ENCODE assay signal across 17 cellular contexts in genomic region chr1:158952416-158952815, GRCh38. TPM values are rescaled to one million over a fixed set of nuclear protein-coding genes. Genes with fewer than 3 reads are reported as not detected.
A peak's percentile ranks its signal among the peaks of the same experiment; 100 is the strongest.
DNase-seq lines count a peak whose midpoint lies in the region; ATAC-seq and TF ChIP-seq lines count a peak whose summit lies in the region.
"Had no signal": no experiment of that assay in that cellular context is flagged by ENCODE, and none has a peak within 500 bp of the region (broad histone marks: within the 10 kb centered on the region; RNA-seq: fewer than 3 reads in every experiment).

No MANE protein-coding gene starts in this region.

- H3K27me3 ChIP-seq in OCI-LY3 (ENCODE audit: low read depth, low read length) (no peaks in the 10 kb centered on the region), upper lobe of right lung (no peaks in the 10 kb centered on the region)
- H3K27me3 ChIP-seq: cardiac muscle cell had no signal

- H2AFZ ChIP-seq in OCI-LY3 (ENCODE audit: low read depth, low read length): peak overlapping the region; percentile 59

- peaks cover 2% of the 10 kb centered on the region for H3K4me1 Mint-ChIP-seq in activated CD4-positive, alpha-beta memory T cell treated with anti-CD3 and anti-CD28 coated beads, Interleukin-2, amount 10 ng/mL, durations not matched to agents 7 days and 5 days
- peaks cover 4% of the 10 kb centered on the region for H3K4me1 Mint-ChIP-seq in activated CD4-positive, alpha-beta memory T cell treated with anti-CD3 and anti-CD28 coated beads for 36 hours (ENCODE audit: low read depth)
- no peaks in the 10 kb centered on the region for H3K4me1 Mint-ChIP-seq in progenitor cell of endocrine pancreas (ENCODE audit: low read depth)
- H3K4me1 Mint-ChIP-seq: neural crest cell had no signal

- H3K4me3 Mint-ChIP-seq in activated CD4-positive, alpha-beta memory T cell treated with anti-CD3 and anti-CD28 coated beads, Interleukin-2, amount 10 ng/mL, durations not matched to agents 7 days and 5 days: no peak overlapping the region
- H3K4me3 Mint-ChIP-seq in activated CD4-positive, alpha-beta memory T cell treated with anti-CD3 and anti-CD28 coated beads for 36 hours: no peak overlapping the region
- no peak overlapping the region for H3K4me3 Mint-ChIP-seq in progenitor cell of endocrine pancreas (ENCODE audit: low read depth)
- H3K4me3 Mint-ChIP-seq: activated CD8-positive, alpha-beta T cell treated with anti-CD3 and anti-CD28 coated beads for 36 hours; neural crest cell; type B pancreatic cell had no signal

- TF ChIP-seq CTCF in OCI-LY3 (IDR thresholded peaks at IDR 0.05; ENCODE audit: low read depth, low read length): no peak
- TF ChIP-seq CTCF in upper lobe of right lung (IDR thresholded peaks at IDR 0.05): no peak
- no peak for TF ChIP-seq CTCF in progenitor cell of endocrine pancreas (IDR thresholded peaks at IDR 0.05; ENCODE audit: unreplicated experiment)

- intact Hi-C loops in activated CD4-positive, alpha-beta memory T cell treated with anti-CD3 and anti-CD28 coated beads for 36 hours (cut with micrococcal nuclease): no loop called here
- intact Hi-C loops in upper lobe of right lung (cut with DNase I): no loop called here

- H3K9me3 Mint-ChIP-seq in activated CD4-positive, alpha-beta memory T cell treated with anti-CD3 and anti-CD28 coated beads, Interleukin-2, amount 10 ng/mL, durations not matched to agents 7 days and 5 days: peaks cover 20% of the 10 kb centered on the region
- no peaks in the 10 kb centered on the region for H3K9me3 Mint-ChIP-seq in activated CD4-positive, alpha-beta memory T cell treated with anti-CD3 and anti-CD28 coated beads for 36 hours
- H3K9me3 Mint-ChIP-seq in progenitor cell of endocrine pancreas (ENCODE audit: low read depth): peaks cover 9% of the 10 kb centered on the region
- H3K9me3 Mint-ChIP-seq: activated CD8-positive, alpha-beta T cell treated with anti-CD3 and anti-CD28 coated beads for 36 hours; type B pancreatic cell had no signal

- H3K9me3 ChIP-seq in OCI-LY3 (ENCODE audit: insufficient read depth, low read length) (no peaks in the 10 kb centered on the region), upper lobe of right lung (no peaks in the 10 kb centered on the region)
- H3K9me3 ChIP-seq: SK-N-SH had no signal

- H3K27ac ChIP-seq in OCI-LY3 (ENCODE audit: low read length) (peak overlapping the region; percentile 83), upper lobe of right lung (no peak overlapping the region)
- H3K27ac ChIP-seq: cardiac muscle cell, KMS-11 had no signal

- H3K27ac Mint-ChIP-seq in activated CD4-positive, alpha-beta memory T cell treated with anti-CD3 and anti-CD28 coated beads, Interleukin-2, amount 10 ng/mL, durations not matched to agents 7 days and 5 days: peak overlapping the region; percentile 3
- no peak overlapping the region for H3K27ac Mint-ChIP-seq in activated CD4-positive, alpha-beta memory T cell treated with anti-CD3 and anti-CD28 coated beads for 36 hours
- no peak overlapping the region for H3K27ac Mint-ChIP-seq in progenitor cell of endocrine pancreas
- H3K27ac Mint-ChIP-seq: activated CD8-positive, alpha-beta T cell treated with anti-CD3 and anti-CD28 coated beads for 36 hours; type B pancreatic cell had no signal

- POLR2A ChIA-PET in activated CD4-positive, alpha-beta memory T cell treated with anti-CD3 and anti-CD28 coated beads, Interleukin-2, amount 10 ng/mL, durations not matched to agents 7 days and 5 days (lab: Charles Lee): no interaction called here
- POLR2A ChIA-PET in activated CD4-positive, alpha-beta memory T cell treated with anti-CD3 and anti-CD28 coated beads for 36 hours (lab: Charles Lee): no interaction called here

- no peak for DNase-seq in activated CD4-positive, alpha-beta memory T cell treated with anti-CD3 and anti-CD28 coated beads, Interleukin-2, amount 10 ng/mL, durations not matched to agents 7 days and 5 days
- no peak for DNase-seq in activated CD4-positive, alpha-beta memory T cell treated with anti-CD3 and anti-CD28 coated beads for 36 hours
- DNase-seq in upper lobe of right lung: no peak
- no peak for DNase-seq in dermis blood vessel endothelial cell
- no peak for DNase-seq in progenitor cell of endocrine pancreas (ENCODE audit: low spot score, unreplicated experiment)
- DNase-seq: activated CD8-positive, alpha-beta T cell treated with anti-CD3 and anti-CD28 coated beads for 36 hours; head of caudate nucleus; NCI-H446; SK-N-SH had no signal

- H3K36me3 Mint-ChIP-seq in activated CD4-positive, alpha-beta memory T cell treated with anti-CD3 and anti-CD28 coated beads, Interleukin-2, amount 10 ng/mL, durations not matched to agents 7 days and 5 days (ENCODE audit: low read depth): peaks cover 56% of the 10 kb centered on the region
- H3K36me3 Mint-ChIP-seq in activated CD4-positive, alpha-beta memory T cell treated with anti-CD3 and anti-CD28 coated beads for 36 hours: peaks cover 43% of the 10 kb centered on the region
- no peaks in the 10 kb centered on the region for H3K36me3 Mint-ChIP-seq in progenitor cell of endocrine pancreas (ENCODE audit: insufficient read depth)
- H3K36me3 Mint-ChIP-seq: type B pancreatic cell had no signal

- peak overlapping the region; percentile 87 for H3K4me2 ChIP-seq in OCI-LY3 (ENCODE audit: low read length)
- H3K4me2 ChIP-seq: KMS-11, SK-N-SH, smooth muscle cell had no signal

- H3K9ac ChIP-seq in OCI-LY3 (ENCODE audit: low read length): peak overlapping the region; percentile 61
- H3K9ac ChIP-seq: KMS-11, SK-N-SH had no signal

- H3K79me2 ChIP-seq in OCI-LY3 (ENCODE audit: low read length): no peaks in the 10 kb centered on the region

- CTCF ChIA-PET in activated CD4-positive, alpha-beta memory T cell treated with anti-CD3 and anti-CD28 coated beads, Interleukin-2, amount 10 ng/mL, durations not matched to agents 7 days and 5 days (lab: Charles Lee): no interaction called here
- CTCF ChIA-PET in activated CD4-positive, alpha-beta memory T cell treated with anti-CD3 and anti-CD28 coated beads for 36 hours (lab: Charles Lee): no interaction called here

- H4K20me1 ChIP-seq in OCI-LY3 (ENCODE audit: insufficient read depth, low read length): no peaks in the 10 kb centered on the region

- ATAC-seq in HG02943 (IDR thresholded peaks at IDR 0.05; ENCODE audit: low read depth, unreplicated experiment) (peak; percentile 83), upper lobe of right lung (peak; percentile 36), GM21529 (IDR thresholded peaks at IDR 0.05; ENCODE audit: unreplicated experiment) (no peak)
- ATAC-seq: activated CD8-positive, alpha-beta T cell treated with anti-CD3 and anti-CD28 coated beads for 36 hours had no signal

- H3K4me1 ChIP-seq in OCI-LY3 (ENCODE audit: low read length) (peaks cover 14% of the 10 kb centered on the region), upper lobe of right lung (no peaks in the 10 kb centered on the region)

- H3K27me3 Mint-ChIP-seq in activated CD4-positive, alpha-beta memory T cell treated with anti-CD3 and anti-CD28 coated beads, Interleukin-2, amount 10 ng/mL, durations not matched to agents 7 days and 5 days: no peaks in the 10 kb centered on the region
- H3K27me3 Mint-ChIP-seq in activated CD4-positive, alpha-beta memory T cell treated with anti-CD3 and anti-CD28 coated beads for 36 hours: no peaks in the 10 kb centered on the region
- no peaks in the 10 kb centered on the region for H3K27me3 Mint-ChIP-seq in progenitor cell of endocrine pancreas
- H3K27me3 Mint-ChIP-seq: activated CD8-positive, alpha-beta T cell treated with anti-CD3 and anti-CD28 coated beads for 36 hours; type B pancreatic cell had no signal

- peak overlapping the region; percentile 73 for H3K4me3 ChIP-seq in OCI-LY3 (ENCODE audit: low read length)
- no peak overlapping the region for H3K4me3 ChIP-seq in upper lobe of right lung
- H3K4me3 ChIP-seq: cardiac muscle cell, smooth muscle cell had no signal

- no peaks in the 10 kb centered on the region for H3K36me3 ChIP-seq in OCI-LY3 (replicated peaks; ENCODE audit: low read depth, low read length)
- no peaks in the 10 kb centered on the region for H3K36me3 ChIP-seq in upper lobe of right lung
- H3K36me3 ChIP-seq: cardiac muscle cell had no signal

RNA-seq across cellular contexts. Expression of gene PYHIN1, which starts 21.1 kb away (rescaled TPM):
- 10 to 100 TPM; 56.6 to 59.8 TPM for total RNA-seq in activated CD4-positive, alpha-beta memory T cell treated with anti-CD3 and anti-CD28 coated beads, Interleukin-2, amount 10 ng/mL, durations not matched to agents 7 days and 5 days
- 10 to 100 TPM; 12.2 to 13.1 TPM for total RNA-seq in activated CD4-positive, alpha-beta memory T cell treated with anti-CD3 and anti-CD28 coated beads for 36 hours
- total RNA-seq in upper lobe of right lung: 2.6 TPM
- not detected in 2 replicates for total RNA-seq in dermis blood vessel endothelial cell
- not detected in 2 replicates for total RNA-seq in progenitor cell of endocrine pancreas
- total RNA-seq: cardiac muscle cell, neural crest cell had no signal

RNA-seq across cellular contexts. Expression of gene IFI16, which starts 57.3 kb away (rescaled TPM):
- 100 to 1,000 TPM; 394 to 395 TPM for total RNA-seq in activated CD4-positive, alpha-beta memory T cell treated with anti-CD3 and anti-CD28 coated beads, Interleukin-2, amount 10 ng/mL, durations not matched to agents 7 days and 5 days
- total RNA-seq in activated CD4-positive, alpha-beta memory T cell treated with anti-CD3 and anti-CD28 coated beads for 36 hours: 100 to 1,000 TPM; 215 to 220 TPM
- 98.0 TPM for total RNA-seq in upper lobe of right lung
- total RNA-seq in dermis blood vessel endothelial cell: 101 and 103 TPM in 2 replicates
- 8.9 and 9.5 TPM in 2 replicates for total RNA-seq in progenitor cell of endocrine pancreas

Comparison
In these comparisons a context has a peak if more than half of its experiments do, and no peak if none do; other contexts are left out.
1. RNA of gene PYHIN1, which starts 21.1 kb away (total RNA-seq): 56.6 to 59.8 TPM in activated CD4-positive, alpha-beta memory T cell treated with anti-CD3 and anti-CD28 coated beads, Interleukin-2, amount 10 ng/mL, durations not matched to agents 7 days and 5 days; 12.2 to 13.1 TPM in activated CD4-positive, alpha-beta memory T cell treated with anti-CD3 and anti-CD28 coated beads for 36 hours, 2.6 TPM in upper lobe of right lung (single experiment), not detected in dermis blood vessel endothelial cell and not detected in progenitor cell of endocrine pancreas; every median in the first group is over 4 times any median in the second.